Comparison of ENCODE assay signal across 8 cellular contexts in genomic region chr9:128690684-128691034, GRCh38. TPM values are rescaled to one million over a fixed set of nuclear protein-coding genes. Genes with fewer than 3 reads are reported as not detected.
A peak's percentile ranks its signal among the peaks of the same experiment; 100 is the strongest.
DNase-seq lines count a peak whose midpoint lies in the region; ATAC-seq and TF ChIP-seq lines count a peak whose summit lies in the region.

No MANE protein-coding gene starts in this region.

- peak overlapping the region; percentile 86 for H3K27ac Mint-ChIP-seq in MCF 10A (ENCODE audit: low read depth, unreplicated experiment)

- peak overlapping the region; percentile 90 for H3K4me3 Mint-ChIP-seq in MCF 10A (ENCODE audit: unreplicated experiment)

- H3K27me3 ChIP-seq in heart right ventricle, result no peaks in the 10 kb centered on the region

- H3K9me3 ChIP-seq in heart right ventricle, result no peaks in the 10 kb centered on the region
- H3K9me3 ChIP-seq in mesodermal cell (ENCODE audit: control insufficient read depth, low read length), result no peaks in the 10 kb centered on the region

- DNase-seq in heart right ventricle, result no peak
- DNase-seq in Right ventricle myocardium inferior (ENCODE audit: missing footprints), result no peak
- no peak for DNase-seq in MCF 10A (ENCODE audit: unreplicated experiment)
- DNase-seq in NCI-H748 treated with DMSO at 0.1 percent for 48 hours (lab: John Stamatoyannopoulos, UW), result no peak
- DNase-seq in AG20443 (ENCODE audit: low spot score), result no peak

- no peaks in the 10 kb centered on the region for H3K27me3 Mint-ChIP-seq in MCF 10A (ENCODE audit: insufficient read depth, unreplicated experiment)

- TF ChIP-seq CTCF in heart right ventricle (IDR thresholded peaks at IDR 0.05), result no peak
- no peak for TF ChIP-seq CTCF in MCF 10A (IDR thresholded peaks at IDR 0.05; ENCODE audit: unreplicated experiment)

- 15 to 16% methylated on average over 5 of the region's 5 CpGs for WGBS in heart right ventricle, 2 donors
- 0 to 3% methylated on average over 3 of the region's 5 CpGs for WGBS in mesodermal cell (ENCODE audit: insufficient coverage in 2 of 2), 2 experiments
- WGBS in urinary bladder, result 13% methylated on average over 5 of the region's 5 CpGs

- intact Hi-C loops in heart right ventricle (cut with DNase I), result no loop called here
- intact Hi-C loops in Right ventricle myocardium inferior (cut with DNase I), result no loop called here
- intact Hi-C loops in MCF 10A (cut with micrococcal nuclease), result loop anchor here (2.0 kb wide), 1 partner anchor 56 kb away; no protein-coding TSS in a partner anchor

- peak overlapping the region; percentile 47 to 91 (median 75) for H3K4me3 ChIP-seq in heart right ventricle
- H3K4me3 ChIP-seq in mesodermal cell (ENCODE audit: extremely low read depth, insufficient read depth, low read length, poor library complexity, severe bottlenecking), result peak overlapping the region; percentile 91
- H3K4me3 ChIP-seq in urinary bladder (ENCODE audit: low read depth, low read length), result peak overlapping the region; percentile 99

- ATAC-seq in heart right ventricle (no peak), Right ventricle myocardium inferior (no peak), HG02885 (IDR thresholded peaks at IDR 0.05; ENCODE audit: poor library complexity, unreplicated experiment) (no peak)

- no TSS peak for BruUV-seq in MCF 10A (replicated peaks; lab: Mats Ljungman, UMichigan)

- peaks cover 76% of the 10 kb centered on the region for H3K36me3 Mint-ChIP-seq in MCF 10A (ENCODE audit: insufficient read depth, unreplicated experiment)

- CTCF ChIA-PET in MCF 10A (lab: Yijun Ruan, JAX), result interaction anchor here (0.7 to 1.3 kb wide), 2 partner anchors 11 to 35 kb away, joined by 3 to 5 read pairs; partner anchors contain the start of gene PKN3

- no peaks in the 10 kb centered on the region for H3K9me3 Mint-ChIP-seq in MCF 10A (ENCODE audit: unreplicated experiment)

- H3K4me1 ChIP-seq in heart right ventricle (peaks cover 2 to 44% (median 23%) of the 10 kb centered on the region in 9 donors), mesodermal cell (ENCODE audit: control insufficient read depth, insufficient read depth, low read length, poor library complexity, severe bottlenecking) (peaks cover 20% of the 10 kb centered on the region), urinary bladder (ENCODE audit: insufficient read depth) (no peaks in the 10 kb centered on the region)

- POLR2A ChIA-PET in MCF 10A (lab: Yijun Ruan, JAX), result interaction anchor here (0.7 to 3.0 kb wide), 13 partner anchors 9 to 258 kb away, joined by 3 to 31 read pairs (median 4); partner anchors contain the start of genes ENDOG, PKN3 and ZDHHC12

- H3K27ac ChIP-seq in heart right ventricle (peak overlapping the region in 7 of 10 donors; percentile 67 to 96 (median 78)), mesodermal cell (ENCODE audit: low read depth, low read length, severe bottlenecking) (no peak overlapping the region), urinary bladder (ENCODE audit: low read depth) (no peak overlapping the region)

- peaks cover 26% of the 10 kb centered on the region for H3K4me1 Mint-ChIP-seq in MCF 10A (ENCODE audit: insufficient read depth, unreplicated experiment)

- peaks cover 0 to 48% (median 33%) of the 10 kb centered on the region in 9 donors for H3K36me3 ChIP-seq in heart right ventricle
- H3K36me3 ChIP-seq in mesodermal cell (ENCODE audit: control insufficient read depth, insufficient read depth, low read length), result peaks cover 46% of the 10 kb centered on the region
- H3K36me3 ChIP-seq in urinary bladder (ENCODE audit: insufficient read depth), result no peaks in the 10 kb centered on the region

RNA-seq across cellular contexts. Expression of gene SET, which starts 1.6 kb away (rescaled TPM):
- 100 to 1,000 TPM; 183 to 228 (median 202) TPM for total RNA-seq in heart right ventricle
- 100 to 1,000 TPM in 1 of 2 donors, 10 to 100 TPM in 1; 87.0 to 138 TPM for polyA plus RNA-seq in heart right ventricle
- 175 TPM for total RNA-seq in Right ventricle myocardium inferior
- 512 and 563 TPM in 2 replicates for total RNA-seq in MCF 10A (2022)
- 543 TPM for polyA plus RNA-seq in mesodermal cell (2013, experiment 1 of 2)
- polyA plus RNA-seq in mesodermal cell (2013, experiment 2 of 2), result 637 TPM
- 382 TPM for total RNA-seq in urinary bladder
- 157 TPM for polyA plus RNA-seq in urinary bladder

RNA-seq across cellular contexts. Expression of gene PKN3, which starts 11.6 kb away (rescaled TPM):
- 1 to 10 TPM; 3.7 to 8.9 (median 4.7) TPM for total RNA-seq in heart right ventricle
- 10 to 100 TPM; 10.6 to 12.7 TPM for polyA plus RNA-seq in heart right ventricle
- 8.5 TPM for total RNA-seq in Right ventricle myocardium inferior
- 1.1 TPM in 2 replicates for total RNA-seq in MCF 10A (2022)
- 17.2 TPM for polyA plus RNA-seq in mesodermal cell (2013, experiment 1 of 2)
- polyA plus RNA-seq in mesodermal cell (2013, experiment 2 of 2), result 14.0 TPM
- total RNA-seq in urinary bladder, result 2.4 TPM
- polyA plus RNA-seq in urinary bladder, result 9.5 TPM

RNA-seq across cellular contexts. Expression of gene ZDHHC12, which starts 33.3 kb away (rescaled TPM):
- total RNA-seq in heart right ventricle, result 10 to 100 TPM in 2 of 10 donors, 1 to 10 TPM in 8; 4.1 to 22.5 (median 6.0) TPM
- 10 to 100 TPM; 15.2 to 36.6 TPM for polyA plus RNA-seq in heart right ventricle
- total RNA-seq in Right ventricle myocardium inferior, result 6.4 TPM
- total RNA-seq in MCF 10A (2022), result 22.1 and 22.9 TPM in 2 replicates
- 24.9 TPM for polyA plus RNA-seq in mesodermal cell (2013, experiment 1 of 2)
- polyA plus RNA-seq in mesodermal cell (2013, experiment 2 of 2), result 20.3 TPM
- 6.3 TPM for total RNA-seq in urinary bladder
- 35.5 TPM for polyA plus RNA-seq in urinary bladder

RNA-seq across cellular contexts. Expression of gene DYNC2I2, which starts 34.0 kb away (rescaled TPM):
- total RNA-seq in heart right ventricle (10 to 100 TPM; 22.1 to 44.8 (median 30.1) TPM), Right ventricle myocardium inferior (40.1 TPM), MCF 10A (2022) (31.7 and 43.7 TPM in 2 replicates), urinary bladder (26.9 TPM)
- polyA plus RNA-seq in heart right ventricle (10 to 100 TPM; 60.1 to 83.2 TPM), urinary bladder (30.3 TPM)
- polyA plus RNA-seq in mesodermal cell (2013, experiment 1 of 2), result 48.4 TPM
- 42.4 TPM for polyA plus RNA-seq in mesodermal cell (2013, experiment 2 of 2)

Comparison
In these comparisons a context has a peak if more than half of its experiments do, and no peak if none do; other contexts are left out.
1. H3K27ac ChIP-seq: peak in heart right ventricle (7 of 10); none in mesodermal cell (single experiment) and urinary bladder (single experiment).
2. Peak in every context shown above with its lines, with median percentiles within 50 percentile points of each other: H3K4me3 ChIP-seq.